In genomic region chr6:41318648-41319565, GRCh38 we compare ENCODE assay signal across 8 cellular contexts. TPM values are rescaled to one million over a fixed set of nuclear protein-coding genes. Genes with fewer than 3 reads are reported as not detected.
DNase-seq lines count a peak whose midpoint lies in the region; ATAC-seq and TF ChIP-seq lines count a peak whose summit lies in the region.

No MANE protein-coding gene starts in this region.

- peaks cover 13% of the 10 kb centered on the region for H3K4me1 ChIP-seq in Panc1 (ENCODE audit: control insufficient read depth, insufficient read depth, low read length)

- H3K27ac ChIP-seq in KOPT-K1 (ENCODE audit: low read depth, low read length, poor library complexity, severe bottlenecking): peak overlapping the region; percentile 52
- no peak overlapping the region for H3K27ac ChIP-seq in Panc1 (ENCODE audit: low read length)
- no peak overlapping the region for H3K27ac ChIP-seq in neural cell (ENCODE audit: low read length)

- H3K4me2 ChIP-seq in neural cell (ENCODE audit: low read length): no peak overlapping the region

- ATAC-seq in GM21786 (IDR thresholded peaks at IDR 0.05; ENCODE audit: unreplicated experiment): peak; percentile 86
- peak; percentile 95 for ATAC-seq in Panc1
- ATAC-seq in stimulated activated naive CD8-positive, alpha-beta T cell treated with anti-CD3 and anti-CD28 coated beads, Interleukin-15, amount 100 ng/mL, for 72 hours: peak; percentile 98

- H3K9me2 ChIP-seq in neural cell (ENCODE audit: insufficient read depth, low read length): no peaks in the 10 kb centered on the region

- peaks cover 37% of the 10 kb centered on the region for H3K27me3 ChIP-seq in Panc1 (ENCODE audit: control insufficient read depth, insufficient read depth, low read length)
- H3K27me3 ChIP-seq in neural cell (ENCODE audit: insufficient read depth, low read depth, low read length): peaks cover 11% of the 10 kb centered on the region

- peak overlapping the region; percentile 79 for H3K27ac Mint-ChIP-seq in activated T-helper 1 cell treated with anti-CD3 and anti-CD28 coated beads, Interleukin-12 subunit alpha, Interleukin-12 subunit beta, Interleukin-2, Interleukin-4 antibody, amounts not matched to agents 30 ng/mL and 10 ng/mL and 1 ng/mL, durations not matched to agents 14 hours and 24 hours and 36 hours
- H3K27ac Mint-ChIP-seq in stimulated activated naive CD8-positive, alpha-beta T cell treated with anti-CD3 and anti-CD28 coated beads, Interleukin-15, amount 100 ng/mL, for 72 hours: peak overlapping the region; percentile 69 to 81

- H3K4me3 ChIP-seq in Panc1 (ENCODE audit: low read depth in 2 of 2, low read length in 2 of 2) (peak overlapping the region; percentile 18 to 44), fibroblast of pulmonary artery (replicated peaks; ENCODE audit: low read depth, low read length) (peak overlapping the region; percentile 41), neural cell (ENCODE audit: low read length) (peak overlapping the region; percentile 57)

- POLR2A ChIA-PET in Panc1 (lab: Charles Lee): no interaction called here

- no peaks in the 10 kb centered on the region for H3F3A ChIP-seq in neural cell (ENCODE audit: insufficient read depth, low read length, poor library complexity, severe bottlenecking)

- no peaks in the 10 kb centered on the region for H3K36me3 ChIP-seq in KOPT-K1 (ENCODE audit: insufficient read depth, low read length)
- H3K36me3 ChIP-seq in Panc1 (ENCODE audit: control insufficient read depth, insufficient read depth, low read length): no peaks in the 10 kb centered on the region
- no peaks in the 10 kb centered on the region for H3K36me3 ChIP-seq in neural cell (ENCODE audit: insufficient read depth, low read length)

- H3K9me3 ChIP-seq in KOPT-K1 (ENCODE audit: insufficient read depth, low read length, poor library complexity, severe bottlenecking) (no peaks in the 10 kb centered on the region), Panc1 (ENCODE audit: control insufficient read depth, insufficient read depth, low read depth, low read length) (no peaks in the 10 kb centered on the region), neural cell (ENCODE audit: low read length) (no peaks in the 10 kb centered on the region)

- peak; percentile 26 for TF ChIP-seq EP300 in neural cell (conservative IDR thresholded peaks at IDR 0.05; ENCODE audit: poor library complexity, severe bottlenecking)

- H3K36me3 Mint-ChIP-seq in activated T-helper 1 cell treated with anti-CD3 and anti-CD28 coated beads, Interleukin-12 subunit alpha, Interleukin-12 subunit beta, Interleukin-2, Interleukin-4 antibody, amounts not matched to agents 30 ng/mL and 10 ng/mL and 1 ng/mL, durations not matched to agents 14 hours and 24 hours and 36 hours (ENCODE audit: low read depth): no peaks in the 10 kb centered on the region

- intact Hi-C loops in Panc1 (cut with micrococcal nuclease; ENCODE audit: unreplicated experiment): loop anchor here (5.0 kb wide), 1 partner anchor 227 kb away; no protein-coding TSS in a partner anchor
- intact Hi-C loops in activated T-helper 1 cell treated with anti-CD3 and anti-CD28 coated beads, Interleukin-12 subunit alpha, Interleukin-12 subunit beta, Interleukin-2, Interleukin-4 antibody, amounts not matched to agents 30 ng/mL and 10 ng/mL and 1 ng/mL, durations not matched to agents 14 hours and 24 hours and 36 hours (cut with micrococcal nuclease): loop anchor here (1.0 to 2.0 kb wide), 6 partner anchors 13 to 313 kb away; partner anchors contain the start of genes NFYA and OARD1

- peak; percentile 99 for TF ChIP-seq RAD21 in neural cell (conservative IDR thresholded peaks at IDR 0.05)

- no peaks in the 10 kb centered on the region for H3K79me2 ChIP-seq in neural cell (replicated peaks; ENCODE audit: insufficient read depth, low read length)

- H3K9me3 Mint-ChIP-seq in activated T-helper 1 cell treated with anti-CD3 and anti-CD28 coated beads, Interleukin-12 subunit alpha, Interleukin-12 subunit beta, Interleukin-2, Interleukin-4 antibody, amounts not matched to agents 30 ng/mL and 10 ng/mL and 1 ng/mL, durations not matched to agents 14 hours and 24 hours and 36 hours: no peaks in the 10 kb centered on the region
- H3K9me3 Mint-ChIP-seq in stimulated activated naive CD8-positive, alpha-beta T cell treated with anti-CD3 and anti-CD28 coated beads, Interleukin-15, amount 100 ng/mL, for 72 hours: no peaks in the 10 kb centered on the region

- TF ChIP-seq CTCF in Panc1 (IDR thresholded peaks at IDR 0.05): peak; percentile 99
- TF ChIP-seq CTCF in fibroblast of pulmonary artery (IDR thresholded peaks at IDR 0.05; ENCODE audit: low read length, missing control alignments): peak; percentile 100
- peak; percentile 99 for TF ChIP-seq CTCF in neural cell (IDR thresholded peaks at IDR 0.05; ENCODE audit: poor library complexity, severe bottlenecking)

- peaks cover 23% of the 10 kb centered on the region for H3K4me1 Mint-ChIP-seq in activated T-helper 1 cell treated with anti-CD3 and anti-CD28 coated beads, Interleukin-12 subunit alpha, Interleukin-12 subunit beta, Interleukin-2, Interleukin-4 antibody, amounts not matched to agents 30 ng/mL and 10 ng/mL and 1 ng/mL, durations not matched to agents 14 hours and 24 hours and 36 hours (ENCODE audit: low read depth)
- peaks cover 27% of the 10 kb centered on the region for H3K4me1 Mint-ChIP-seq in stimulated activated naive CD8-positive, alpha-beta T cell treated with anti-CD3 and anti-CD28 coated beads, Interleukin-15, amount 100 ng/mL, for 72 hours

- DNase-seq in DMS79 (lab: John Stamatoyannopoulos, UW) (peak; percentile 86), Panc1 (ENCODE audit: low read depth, low spot score) (peak; percentile 57), fibroblast of pulmonary artery (ENCODE audit: low read depth) (peak; percentile 82)
- DNase-seq in activated T-helper 1 cell treated with anti-CD3 and anti-CD28 coated beads, Interleukin-12 subunit alpha, Interleukin-12 subunit beta, Interleukin-2, Interleukin-4 antibody, amounts not matched to agents 30 ng/mL and 10 ng/mL and 1 ng/mL, durations not matched to agents 14 hours and 24 hours and 36 hours (ENCODE audit: low spot score): peak; percentile 78
- DNase-seq in stimulated activated naive CD8-positive, alpha-beta T cell treated with anti-CD3 and anti-CD28 coated beads, Interleukin-15, amount 100 ng/mL, for 72 hours: peak; percentile 84 to 88

- no peak overlapping the region for H2AFZ ChIP-seq in neural cell (ENCODE audit: low read depth, low read length)

- no peak overlapping the region for H3K9ac ChIP-seq in neural cell (ENCODE audit: low read length)

- H3K4me3 Mint-ChIP-seq in activated T-helper 1 cell treated with anti-CD3 and anti-CD28 coated beads, Interleukin-12 subunit alpha, Interleukin-12 subunit beta, Interleukin-2, Interleukin-4 antibody, amounts not matched to agents 30 ng/mL and 10 ng/mL and 1 ng/mL, durations not matched to agents 14 hours and 24 hours and 36 hours: peak overlapping the region; percentile 56
- H3K4me3 Mint-ChIP-seq in stimulated activated naive CD8-positive, alpha-beta T cell treated with anti-CD3 and anti-CD28 coated beads, Interleukin-15, amount 100 ng/mL, for 72 hours: peak overlapping the region; percentile 74 to 76

- CTCF ChIA-PET in Panc1 (lab: Charles Lee): interaction anchor here (0.6 kb wide), 2 partner anchors 13 to 42 kb away, joined by 3 to 9 read pairs; no protein-coding TSS in a partner anchor

- no peaks in the 10 kb centered on the region for H4K20me1 ChIP-seq in neural cell (ENCODE audit: insufficient read depth)

- no TSS peak for BruUV-seq in Panc1 (replicated peaks; lab: Mats Ljungman, UMichigan)

- in situ Hi-C loops in Panc1 (cut with HindIII; ENCODE audit: low pct_unique_long_range_greater_than_20kb, low sequenced_read_pairs): no loop called here

- peaks cover 27% of the 10 kb centered on the region for H3K27me3 Mint-ChIP-seq in activated T-helper 1 cell treated with anti-CD3 and anti-CD28 coated beads, Interleukin-12 subunit alpha, Interleukin-12 subunit beta, Interleukin-2, Interleukin-4 antibody, amounts not matched to agents 30 ng/mL and 10 ng/mL and 1 ng/mL, durations not matched to agents 14 hours and 24 hours and 36 hours (ENCODE audit: insufficient read depth)
- H3K27me3 Mint-ChIP-seq in stimulated activated naive CD8-positive, alpha-beta T cell treated with anti-CD3 and anti-CD28 coated beads, Interleukin-15, amount 100 ng/mL, for 72 hours: peaks cover 10% of the 10 kb centered on the region

TF ChIP-seq in neural cell, 6 proteins besides CTCF, POLR2A, EP300 and RAD21 (continues in another document):
- TF ChIP-seq EZH2 (IDR thresholded peaks at IDR 0.05; ENCODE audit: borderline replicate concordance, insufficient read depth, low read length, poor library complexity, severe bottlenecking) (no peak), MXI1 (conservative IDR thresholded peaks at IDR 0.05; ENCODE audit: poor library complexity, severe bottlenecking) (peak; percentile 61), SMC3 (conservative IDR thresholded peaks at IDR 0.05; ENCODE audit: poor library complexity) (peak; percentile 98), TAF1 (IDR thresholded peaks at IDR 0.05; ENCODE audit: low read depth) (no peak)

RNA-seq across cellular contexts. Expression of gene NCR2, which starts 16.5 kb away (rescaled TPM):
- total RNA-seq in Panc1 (2021; ENCODE audit: unreplicated experiment): not detected
- polyA plus RNA-seq in Panc1 (2012; ENCODE audit: insufficient read length): not detected
- not detected in 2 replicates for total RNA-seq in activated T-helper 1 cell treated with anti-CD3 and anti-CD28 coated beads, Interleukin-12 subunit alpha, Interleukin-12 subunit beta, Interleukin-2, Interleukin-4 antibody, amounts not matched to agents 30 ng/mL and 10 ng/mL and 1 ng/mL, durations not matched to agents 14 hours and 24 hours and 36 hours
- not detected in 2 replicates for polyA plus RNA-seq in neural cell
- polyA minus RNA-seq in neural cell: not detected in 2 replicates

RNA-seq across cellular contexts. Expression of gene TREM1, which starts 32.4 kb away (rescaled TPM):
- not detected for total RNA-seq in Panc1 (2021; ENCODE audit: unreplicated experiment)
- polyA plus RNA-seq in Panc1 (2012; ENCODE audit: insufficient read length): not detected
- total RNA-seq in activated T-helper 1 cell treated with anti-CD3 and anti-CD28 coated beads, Interleukin-12 subunit alpha, Interleukin-12 subunit beta, Interleukin-2, Interleukin-4 antibody, amounts not matched to agents 30 ng/mL and 10 ng/mL and 1 ng/mL, durations not matched to agents 14 hours and 24 hours and 36 hours: not detected in 2 replicates
- not detected in 2 replicates for polyA plus RNA-seq in neural cell
- polyA minus RNA-seq in neural cell: not detected in 2 replicates
